22 cellular contexts compared by ENCODE assay signal in the genomic region with DNA sequence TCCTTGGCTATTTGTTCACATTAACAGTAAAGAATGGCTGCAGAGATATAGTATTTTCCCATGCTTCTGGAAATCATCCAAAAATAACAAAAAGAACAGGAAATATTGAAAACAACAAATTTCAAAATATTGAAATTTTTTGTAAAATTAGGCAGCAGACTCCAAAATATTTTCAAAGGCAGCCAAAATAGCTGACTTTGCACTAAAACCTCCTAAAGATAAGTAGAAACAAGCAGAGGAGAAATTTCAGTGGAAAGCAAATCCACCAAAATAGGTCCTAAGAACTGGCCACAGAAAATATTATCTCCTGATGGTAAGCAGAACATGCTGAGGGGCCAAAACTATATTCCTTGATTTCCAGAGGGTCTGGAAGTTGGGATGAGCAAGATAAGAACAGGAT.
"Had no signal": no experiment of that assay in that cellular context is flagged by ENCODE, and none has a peak within 500 bp of the region (broad histone marks: within the 10 kb centered on the region; RNA-seq: fewer than 3 reads in every experiment).

No MANE protein-coding gene starts in this region.

- H3K9ac ChIP-seq: KMS-11 had no signal

- H3K36me3 ChIP-seq: SJSA1 had no signal

- H3K4me3 ChIP-seq: SJSA1, SK-N-MC had no signal

- H3K4me1 ChIP-seq: SJSA1 had no signal

- H3K27me3 ChIP-seq: SJSA1 had no signal

- H3K4me2 ChIP-seq: KMS-11 had no signal

- H3K9me3 ChIP-seq: SJSA1 had no signal

- DNase-seq: Kasumi-1, MM.1S, NCI-H1105, NCI-H1417, NCI-H1436 treated with DMSO at 0.1 percent for 48 hours, NCI-H1694, NCI-H187 treated with DMSO at 0.1 percent for 48 hours, NCI-H2029 treated with DMSO at 0.1 percent for 48 hours, NCI-H2171 treated with DMSO at 0.1 percent for 48 hours, NCI-H345, NCI-H524, NCI-H69, NCI-H774, Right ventricle myocardium superior, RPMI8226, SIG-M5 had no signal

- FAIRE-seq: HTR-8/SVneo, RCC 7860 had no signal

- H3K27ac ChIP-seq: HL-60, KMS-11, SJSA1, SK-N-MC had no signal
